ENCODE assay signal across 22 cellular contexts in genomic region chr17:70271672-70272071, GRCh38.
DNase-seq lines count a peak whose midpoint lies in the region; ATAC-seq and TF ChIP-seq lines count a peak whose summit lies in the region.
"Had no signal": no experiment of that assay in that cellular context is flagged by ENCODE, and none has a peak within 500 bp of the region (broad histone marks: within the 10 kb centered on the region; RNA-seq: fewer than 3 reads in every experiment).

No MANE protein-coding gene starts in this region.

- no peaks in the 10 kb centered on the region for H3K79me2 ChIP-seq in parathyroid adenoma

- no peak overlapping the region for H3K4me2 ChIP-seq in parathyroid adenoma (ENCODE audit: low read length)
- H3K4me2 ChIP-seq: PC-9 had no signal

- no peaks in the 10 kb centered on the region for H3K27me3 ChIP-seq in parathyroid adenoma (ENCODE audit: control insufficient read depth, insufficient read depth, low read length)
- H3K27me3 ChIP-seq: MG63, SJSA1 had no signal

- H3K4me3 ChIP-seq in epithelial cell of esophagus (ENCODE audit: low read length) = no peak overlapping the region
- no peak overlapping the region for H3K4me3 ChIP-seq in parathyroid adenoma (ENCODE audit: low read depth, low read length)
- H3K4me3 ChIP-seq: K562, MG63, PC-9, SJSA1 had no signal

- no peaks in the 10 kb centered on the region for H3K4me1 ChIP-seq in parathyroid adenoma
- H3K4me1 ChIP-seq: SJSA1 had no signal

- ATAC-seq in HG03354 (IDR thresholded peaks at IDR 0.05; ENCODE audit: poor library complexity, severe bottlenecking, unreplicated experiment) = no peak
- ATAC-seq: K562, T-cell had no signal

- peak overlapping the region; percentile 40 for H2AFZ ChIP-seq in parathyroid adenoma
- H2AFZ ChIP-seq: PC-9 had no signal

- no peak overlapping the region for H3K27ac ChIP-seq in parathyroid adenoma
- H3K27ac ChIP-seq: PC-9, SJSA1 had no signal

- TF ChIP-seq CTCF in epithelial cell of esophagus (IDR thresholded peaks at IDR 0.05; ENCODE audit: insufficient read depth, low read depth, low read length, missing control alignments) (no peak), parathyroid adenoma (IDR thresholded peaks at IDR 0.05) (no peak)

- no peaks in the 10 kb centered on the region for H3K9me3 ChIP-seq in parathyroid adenoma (ENCODE audit: control insufficient read depth, low read length)
- H3K9me3 ChIP-seq: MG63, SJSA1 had no signal

- H3K36me3 ChIP-seq in parathyroid adenoma (ENCODE audit: control insufficient read depth, insufficient read depth, low read length) = no peaks in the 10 kb centered on the region
- H3K36me3 ChIP-seq: MG63, SJSA1 had no signal

- intact Hi-C loops in cardiac septum (cut with DNase I) = no loop called here

- no peak overlapping the region for H3K9ac ChIP-seq in parathyroid adenoma

- peak; percentile 77 for DNase-seq in NCI-H2171 (lab: John Stamatoyannopoulos, UW)
- peak; percentile 93 for DNase-seq in NCI-H82 treated with DMSO at 0.1 percent for 48 hours (lab: John Stamatoyannopoulos, UW; ENCODE audit: unreplicated experiment)
- peak; percentile 39 for DNase-seq in epithelial cell of esophagus (ENCODE audit: low read depth)
- DNase-seq in cardiac septum (ENCODE audit: low spot score) = no peak
- no peak for DNase-seq in NCI-H2029 treated with DMSO at 0.1 percent for 48 hours (lab: John Stamatoyannopoulos, UW)
- DNase-seq: C1 segment of cervical spinal cord; CD4-positive, alpha-beta memory T cell; Kasumi-1; MG63; NCI-H1105 treated with DMSO at 0.1 percent for 48 hours; NCI-H146; NCI-H1930; NCI-H2227 treated with DMSO at 0.1 percent for 48 hours; NCI-H748 treated with DMSO at 0.1 percent for 48 hours; NK-92 treated with Interleukin-12 subunit alpha and Interleukin-12 subunit beta, amount 100 ng/mL, for 24 hours; PC-9; Right ventricle myocardium superior; T-cell had no signal

Comparison
In these comparisons a context has a peak if more than half of its experiments do, and no peak if none do; other contexts are left out.
1. DNase-seq: peak in NCI-H2171 (single experiment), NCI-H82 treated with DMSO at 0.1 percent for 48 hours (single experiment) and epithelial cell of esophagus (single experiment); none in cardiac septum (single experiment) and NCI-H2029 treated with DMSO at 0.1 percent for 48 hours (single experiment).